3 cellular contexts compared by ENCODE assay signal in the genomic region with DNA sequence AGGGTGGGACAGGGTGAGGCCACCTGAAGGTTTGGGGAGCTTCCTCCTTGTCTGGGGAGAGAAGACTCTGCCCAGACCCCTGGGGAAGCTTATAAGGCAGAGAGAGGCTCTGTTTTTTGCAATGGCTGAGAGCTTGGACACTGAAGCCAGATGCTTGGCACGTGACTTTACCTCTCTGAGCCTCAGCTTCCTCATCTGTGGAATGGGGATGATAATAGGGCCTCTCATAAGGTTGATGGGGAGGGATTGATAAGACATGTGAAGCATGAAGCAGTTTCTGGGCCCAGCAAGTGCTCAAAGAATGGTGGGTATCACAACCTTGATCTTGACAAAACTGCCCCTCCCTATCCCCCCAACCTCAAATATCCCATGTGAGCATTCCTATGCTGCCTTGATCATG.
A peak's percentile ranks its signal among the peaks of the same experiment; 100 is the strongest.
TF ChIP-seq lines count a peak whose summit lies in the region.

No MANE protein-coding gene starts in this region.

TF ChIP-seq in HepG2, 621 proteins besides CTCF, POLR2A, EP300 and RAD21:
- TF ChIP-seq ZNF629 (CRISPR knock-in tag; conservative IDR thresholded peaks at IDR 0.05) (0 out of 2 replicates have a peak, but pooled peaks have one; percentile 42), ETV6 (CRISPR knock-in tag; conservative IDR thresholded peaks at IDR 0.05) (no peak)

TF ChIP-seq in K562, 482 proteins besides CTCF, POLR2A, EP300 and RAD21:
- peak; percentile 53; the same call in 1 of the 2 replicates for TF ChIP-seq BHLHE40 (IDR thresholded peaks at IDR 0.05; ENCODE audit: low read length)
- TF ChIP-seq ADNP (tag; IDR thresholded peaks at IDR 0.05) = 0 out of 2 replicates have a peak, but pooled peaks have one; percentile 24
- TF ChIP-seq HDAC2 (IDR thresholded peaks at IDR 0.05) = 0 out of 2 replicates have a peak, but pooled peaks have one; percentile 23
- TF ChIP-seq ZC3H8 (IDR thresholded peaks at IDR 0.05) = no peak
- peak; percentile 24 to 62; a peak in 2 of 4 replicates for TF ChIP-seq KDM1A (IDR thresholded peaks at IDR 0.05)
- peak; percentile 85 for TF ChIP-seq RBM25 (IDR thresholded peaks at IDR 0.05; ENCODE audit: low read depth, low read length, severe bottlenecking)
- TF ChIP-seq BCOR (IDR thresholded peaks at IDR 0.05) = peak; percentile 60; the same call in 1 of the 2 replicates
- TF ChIP-seq, protein P1, sequence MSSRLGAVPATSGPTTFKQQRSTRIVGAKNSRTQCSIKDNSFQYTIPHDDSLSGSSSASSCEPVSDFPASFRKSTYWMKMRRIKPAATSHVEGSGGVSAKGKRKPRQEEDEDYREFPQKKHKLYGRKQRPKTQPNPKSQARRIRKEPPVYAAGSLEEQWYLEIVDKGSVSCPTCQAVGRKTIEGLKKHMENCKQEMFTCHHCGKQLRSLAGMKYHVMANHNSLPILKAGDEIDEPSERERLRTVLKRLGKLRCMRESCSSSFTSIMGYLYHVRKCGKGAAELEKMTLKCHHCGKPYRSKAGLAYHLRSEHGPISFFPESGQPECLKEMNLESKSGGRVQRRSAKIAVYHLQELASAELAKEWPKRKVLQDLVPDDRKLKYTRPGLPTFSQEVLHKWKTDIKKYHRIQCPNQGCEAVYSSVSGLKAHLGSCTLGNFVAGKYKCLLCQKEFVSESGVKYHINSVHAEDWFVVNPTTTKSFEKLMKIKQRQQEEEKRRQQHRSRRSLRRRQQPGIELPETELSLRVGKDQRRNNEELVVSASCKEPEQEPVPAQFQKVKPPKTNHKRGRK (tag; IDR thresholded peaks at IDR 0.05) = no peak

TF ChIP-seq in H1, 55 proteins besides CTCF, POLR2A, EP300 and RAD21:
- TF ChIP-seq KDM5A (IDR thresholded peaks at IDR 0.05; ENCODE audit: low read length) (no peak), SP1 (IDR thresholded peaks at IDR 0.05; ENCODE audit: low read depth, low read length) (no peak), TBP (IDR thresholded peaks at IDR 0.05; ENCODE audit: low read depth, low read length) (no peak), SRF (IDR thresholded peaks at IDR 0.05; ENCODE audit: low read depth, low read length) (no peak), FOSL1 (IDR thresholded peaks at IDR 0.05; ENCODE audit: insufficient read depth, low read depth, low read length) (no peak), BACH1 (IDR thresholded peaks at IDR 0.05; ENCODE audit: low read length) (no peak), CBX5 (IDR thresholded peaks at IDR 0.05; ENCODE audit: low read depth, low read length) (no peak), NANOG (IDR thresholded peaks at IDR 0.05; ENCODE audit: insufficient read depth, low read depth, low read length, poor library complexity, severe bottlenecking) (no peak), ASH2L (IDR thresholded peaks at IDR 0.05; ENCODE audit: low read length) (no peak), GABPA (IDR thresholded peaks at IDR 0.05; ENCODE audit: borderline replicate concordance, insufficient read depth, low read length) (no peak), JUND (IDR thresholded peaks at IDR 0.05; ENCODE audit: low read length) (no peak), TEAD4 (IDR thresholded peaks at IDR 0.05; ENCODE audit: low read depth, low read length) (no peak)
- TF ChIP-seq, protein P2, sequence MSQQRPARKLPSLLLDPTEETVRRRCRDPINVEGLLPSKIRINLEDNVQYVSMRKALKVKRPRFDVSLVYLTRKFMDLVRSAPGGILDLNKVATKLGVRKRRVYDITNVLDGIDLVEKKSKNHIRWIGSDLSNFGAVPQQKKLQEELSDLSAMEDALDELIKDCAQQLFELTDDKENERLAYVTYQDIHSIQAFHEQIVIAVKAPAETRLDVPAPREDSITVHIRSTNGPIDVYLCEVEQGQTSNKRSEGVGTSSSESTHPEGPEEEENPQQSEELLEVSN (IDR thresholded peaks at IDR 0.05) = no peak
